1 cellular context compared by ENCODE assay signal in the genomic region with DNA sequence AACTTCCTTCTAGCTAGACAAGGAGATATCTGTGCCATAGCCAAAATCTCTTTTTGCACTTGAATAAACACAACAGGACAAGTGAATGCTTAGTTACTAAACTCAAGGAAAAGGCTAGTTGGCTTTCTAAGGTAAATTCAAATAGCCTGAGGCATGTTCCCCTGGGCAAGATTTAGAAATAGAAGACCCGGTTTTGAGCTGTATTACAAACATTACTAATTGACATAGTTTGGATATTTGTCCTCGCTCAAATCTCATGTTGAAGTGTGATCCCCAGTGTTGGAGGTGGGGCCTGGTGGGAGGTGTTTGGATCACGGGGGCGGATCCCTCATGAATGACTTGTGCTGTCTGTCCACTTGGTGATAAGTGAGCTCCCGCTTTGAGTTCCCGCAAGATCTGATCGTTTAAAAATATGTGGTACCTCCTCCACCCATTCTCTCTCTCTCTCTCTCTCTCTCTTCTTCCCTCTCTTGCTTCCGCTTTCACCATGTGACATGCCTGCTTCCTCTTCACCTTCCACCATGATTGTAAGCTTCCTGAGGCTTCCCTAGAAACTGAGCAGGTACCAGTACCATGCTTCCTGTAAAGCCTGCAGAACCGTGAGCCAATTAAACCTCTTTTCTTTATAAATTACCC.
A peak's percentile ranks its signal among the peaks of the same experiment; 100 is the strongest.
TF ChIP-seq lines count a peak whose summit lies in the region.

No MANE protein-coding gene starts in this region.

TF ChIP-seq in K562, 482 proteins besides CTCF, POLR2A, EP300 and RAD21 (continues in another document):
- TF ChIP-seq, protein P1, sequence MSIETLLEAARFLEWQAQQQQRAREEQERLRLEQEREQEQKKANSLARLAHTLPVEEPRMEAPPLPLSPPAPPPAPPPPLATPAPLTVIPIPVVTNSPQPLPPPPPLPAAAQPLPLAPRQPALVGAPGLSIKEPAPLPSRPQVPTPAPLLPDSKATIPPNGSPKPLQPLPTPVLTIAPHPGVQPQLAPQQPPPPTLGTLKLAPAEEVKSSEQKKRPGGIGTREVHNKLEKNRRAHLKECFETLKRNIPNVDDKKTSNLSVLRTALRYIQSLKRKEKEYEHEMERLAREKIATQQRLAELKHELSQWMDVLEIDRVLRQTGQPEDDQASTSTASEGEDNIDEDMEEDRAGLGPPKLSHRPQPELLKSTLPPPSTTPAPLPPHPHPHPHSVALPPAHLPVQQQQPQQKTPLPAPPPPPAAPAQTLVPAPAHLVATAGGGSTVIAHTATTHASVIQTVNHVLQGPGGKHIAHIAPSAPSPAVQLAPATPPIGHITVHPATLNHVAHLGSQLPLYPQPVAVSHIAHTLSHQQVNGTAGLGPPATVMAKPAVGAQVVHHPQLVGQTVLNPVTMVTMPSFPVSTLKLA (conservative IDR thresholded peaks at IDR 0.05) = 0 out of 4 replicates have a peak, but pooled peaks of 1 of the 2 experiments have one; percentile 22
- TF ChIP-seq MYC (IDR thresholded peaks at IDR 0.05; ENCODE audit: low read depth, low read length) = peak; percentile 45; the same call in 1 of the 2 replicates
- TF ChIP-seq MYC (CRISPR knock-in tag; IDR thresholded peaks at IDR 0.05; ENCODE audit: borderline replicate concordance, low read depth) = no peak
- no peak for TF ChIP-seq CAMTA2 (CRISPR knock-in tag; conservative IDR thresholded peaks at IDR 0.05)
- TF ChIP-seq TRIM28 (IDR thresholded peaks at IDR 0.05) = peak; percentile 47; the same call in 1 of the 2 replicates
- no peak for TF ChIP-seq SFPQ (IDR thresholded peaks at IDR 0.05; ENCODE audit: low read depth, low read length)
- TF ChIP-seq FOXO4 (CRISPR knock-in tag; IDR thresholded peaks at IDR 0.05) = no peak
- no peak for TF ChIP-seq POLR3G (IDR thresholded peaks at IDR 0.05; ENCODE audit: extremely low read depth, insufficient read length, insufficient replicate concordance)
- TF ChIP-seq SRSF9 (IDR thresholded peaks at IDR 0.05; ENCODE audit: borderline replicate concordance, low read depth, low read length) = no peak
- no peak for TF ChIP-seq HLTF (IDR thresholded peaks at IDR 0.05)
- TF ChIP-seq, protein P2, sequence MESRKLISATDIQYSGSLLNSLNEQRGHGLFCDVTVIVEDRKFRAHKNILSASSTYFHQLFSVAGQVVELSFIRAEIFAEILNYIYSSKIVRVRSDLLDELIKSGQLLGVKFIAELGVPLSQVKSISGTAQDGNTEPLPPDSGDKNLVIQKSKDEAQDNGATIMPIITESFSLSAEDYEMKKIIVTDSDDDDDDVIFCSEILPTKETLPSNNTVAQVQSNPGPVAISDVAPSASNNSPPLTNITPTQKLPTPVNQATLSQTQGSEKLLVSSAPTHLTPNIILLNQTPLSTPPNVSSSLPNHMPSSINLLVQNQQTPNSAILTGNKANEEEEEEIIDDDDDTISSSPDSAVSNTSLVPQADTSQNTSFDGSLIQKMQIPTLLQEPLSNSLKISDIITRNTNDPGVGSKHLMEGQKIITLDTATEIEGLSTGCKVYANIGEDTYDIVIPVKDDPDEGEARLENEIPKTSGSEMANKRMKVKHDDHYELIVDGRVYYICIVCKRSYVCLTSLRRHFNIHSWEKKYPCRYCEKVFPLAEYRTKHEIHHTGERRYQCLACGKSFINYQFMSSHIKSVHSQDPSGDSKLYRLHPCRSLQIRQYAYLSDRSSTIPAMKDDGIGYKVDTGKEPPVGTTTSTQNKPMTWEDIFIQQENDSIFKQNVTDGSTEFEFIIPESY (CRISPR knock-in tag; IDR thresholded peaks at IDR 0.05) = no peak
- no peak for TF ChIP-seq CREBBP (IDR thresholded peaks at IDR 0.05; ENCODE audit: low read depth, low read length)
- 0 out of 2 replicates have a peak, but pooled peaks have one; percentile 57 for TF ChIP-seq CHAMP1 (IDR thresholded peaks at IDR 0.05)
- TF ChIP-seq L3MBTL2 (IDR thresholded peaks at IDR 0.05) = peak; percentile 51; the same call in 1 of the 2 replicates
- TF ChIP-seq ARID1B (IDR thresholded peaks at IDR 0.05) = peak; percentile 45; the same call in 1 of the 2 replicates
- peak; percentile 37; the same call in 1 of the 2 replicates for TF ChIP-seq CBFA2T3 (IDR thresholded peaks at IDR 0.05)
- TF ChIP-seq USF2 (CRISPR knock-in tag; IDR thresholded peaks at IDR 0.05) = 0 out of 2 replicates have a peak, but pooled peaks have one; percentile 32
- TF ChIP-seq, protein P3, sequence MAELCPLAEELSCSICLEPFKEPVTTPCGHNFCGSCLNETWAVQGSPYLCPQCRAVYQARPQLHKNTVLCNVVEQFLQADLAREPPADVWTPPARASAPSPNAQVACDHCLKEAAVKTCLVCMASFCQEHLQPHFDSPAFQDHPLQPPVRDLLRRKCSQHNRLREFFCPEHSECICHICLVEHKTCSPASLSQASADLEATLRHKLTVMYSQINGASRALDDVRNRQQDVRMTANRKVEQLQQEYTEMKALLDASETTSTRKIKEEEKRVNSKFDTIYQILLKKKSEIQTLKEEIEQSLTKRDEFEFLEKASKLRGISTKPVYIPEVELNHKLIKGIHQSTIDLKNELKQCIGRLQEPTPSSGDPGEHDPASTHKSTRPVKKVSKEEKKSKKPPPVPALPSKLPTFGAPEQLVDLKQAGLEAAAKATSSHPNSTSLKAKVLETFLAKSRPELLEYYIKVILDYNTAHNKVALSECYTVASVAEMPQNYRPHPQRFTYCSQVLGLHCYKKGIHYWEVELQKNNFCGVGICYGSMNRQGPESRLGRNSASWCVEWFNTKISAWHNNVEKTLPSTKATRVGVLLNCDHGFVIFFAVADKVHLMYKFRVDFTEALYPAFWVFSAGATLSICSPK (IDR thresholded peaks at IDR 0.05; ENCODE audit: borderline replicate concordance) = no peak
- TF ChIP-seq SOX6 (IDR thresholded peaks at IDR 0.05) = 0 out of 2 replicates have a peak, but pooled peaks have one; percentile 16
- peak; percentile 39; the same call in 1 of the 2 replicates for TF ChIP-seq DPF2 (IDR thresholded peaks at IDR 0.05)
- TF ChIP-seq SIN3A (IDR thresholded peaks at IDR 0.05; ENCODE audit: borderline replicate concordance in 2 of 2, control insufficient read depth in 1 of 2, low read depth in 2 of 2, low read length in 2 of 2) = no peak
- peak; percentile 78 for TF ChIP-seq PKNOX1 (IDR thresholded peaks at IDR 0.05)
- TF ChIP-seq SIRT6 (IDR thresholded peaks at IDR 0.05; ENCODE audit: low read depth, low read length) = no peak
- no peak for TF ChIP-seq ZNF785 (CRISPR knock-in tag; IDR thresholded peaks at IDR 0.05)
- TF ChIP-seq HMG20B (CRISPR knock-in tag; IDR thresholded peaks at IDR 0.05) = no peak
- no peak for TF ChIP-seq MAFK (IDR thresholded peaks at IDR 0.05; ENCODE audit: low read length)
- no peak for TF ChIP-seq E2F4 (CRISPR knock-in tag; IDR thresholded peaks at IDR 0.05; ENCODE audit: low read depth)
- TF ChIP-seq, protein P4, sequence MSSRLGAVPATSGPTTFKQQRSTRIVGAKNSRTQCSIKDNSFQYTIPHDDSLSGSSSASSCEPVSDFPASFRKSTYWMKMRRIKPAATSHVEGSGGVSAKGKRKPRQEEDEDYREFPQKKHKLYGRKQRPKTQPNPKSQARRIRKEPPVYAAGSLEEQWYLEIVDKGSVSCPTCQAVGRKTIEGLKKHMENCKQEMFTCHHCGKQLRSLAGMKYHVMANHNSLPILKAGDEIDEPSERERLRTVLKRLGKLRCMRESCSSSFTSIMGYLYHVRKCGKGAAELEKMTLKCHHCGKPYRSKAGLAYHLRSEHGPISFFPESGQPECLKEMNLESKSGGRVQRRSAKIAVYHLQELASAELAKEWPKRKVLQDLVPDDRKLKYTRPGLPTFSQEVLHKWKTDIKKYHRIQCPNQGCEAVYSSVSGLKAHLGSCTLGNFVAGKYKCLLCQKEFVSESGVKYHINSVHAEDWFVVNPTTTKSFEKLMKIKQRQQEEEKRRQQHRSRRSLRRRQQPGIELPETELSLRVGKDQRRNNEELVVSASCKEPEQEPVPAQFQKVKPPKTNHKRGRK (tag; IDR thresholded peaks at IDR 0.05) = no peak
- peak; percentile 73 for TF ChIP-seq MEIS2 (IDR thresholded peaks at IDR 0.05; ENCODE audit: partially characterized antibody)
- TF ChIP-seq TRIM24 (IDR thresholded peaks at IDR 0.05) = peak; percentile 78 to 81
- TF ChIP-seq MCM7 (IDR thresholded peaks at IDR 0.05) = no peak
- TF ChIP-seq FOXK2 (conservative IDR thresholded peaks at IDR 0.05 in 1 of 2, IDR thresholded peaks at IDR 0.05 in 1 of 2; ENCODE audit: low read depth in 2 of 2) = no peak
